Comparison of ENCODE assay signal across 19 cellular contexts in genomic region chr7:30717181-30717580, GRCh38. TPM values are rescaled to one million over a fixed set of nuclear protein-coding genes. Genes with fewer than 3 reads are reported as not detected.
DNase-seq lines count a peak whose midpoint lies in the region; ATAC-seq, FAIRE-seq and TF ChIP-seq lines count a peak whose summit lies in the region.
"Had no signal": no experiment of that assay in that cellular context is flagged by ENCODE, and none has a peak within 500 bp of the region (broad histone marks: within the 10 kb centered on the region; RNA-seq: fewer than 3 reads in every experiment).

No MANE protein-coding gene starts in this region.

- peaks cover 29% of the 10 kb centered on the region for H3K9me3 Mint-ChIP-seq in MCF 10A (ENCODE audit: unreplicated experiment)

- intact Hi-C loops in MCF 10A (cut with micrococcal nuclease), result no loop called here
- intact Hi-C loops in breast epithelium (cut with DNase I; ENCODE audit: low total_unique reads), result no loop called here
- intact Hi-C loops in Panc1 (cut with micrococcal nuclease; ENCODE audit: unreplicated experiment), result no loop called here

- DNase-seq in MCF 10A (ENCODE audit: unreplicated experiment), result peak; percentile 42
- DNase-seq in breast epithelium (ENCODE audit: low spot score in 2 of 2), result no peak
- peak; percentile 30 for DNase-seq in Panc1 (ENCODE audit: low read depth, low spot score)
- DNase-seq in fibroblast of pulmonary artery (ENCODE audit: low read depth), result peak; percentile 8
- DNase-seq in RCC 7860 (ENCODE audit: low spot score), result no peak
- DNase-seq in stimulated activated CD4-positive, alpha-beta T cell treated with anti-CD3 and anti-CD28 coated beads, Interleukin-4, amount 100 ng/mL, for 1 hour, result no peak
- no peak for DNase-seq in erythroblast (lab: John Stamatoyannopoulos, UW)
- DNase-seq: activated CD4-positive, alpha-beta T cell treated with anti-CD3 and anti-CD28 coated beads, Interleukin-2, amount 10 ng/mL, durations not matched to agents 24 days and 14 days; effector memory CD4-positive, alpha-beta T cell; heart right ventricle; IMR-90; NCI-H1694 treated with DMSO at 0.1 percent for 48 hours; occipital lobe; stimulated activated CD4-positive, alpha-beta T cell treated with anti-CD3 and anti-CD28 coated beads, Interleukin-12 subunit alpha, Interleukin-12 subunit beta, amount 100 ng/mL, for 4 hours had no signal

- CTCF ChIA-PET in MCF 10A (lab: Yijun Ruan, JAX) (interaction anchor here (0.5 to 1.3 kb wide), 3 partner anchors 12 to 266 kb away, joined by 4 to 7 read pairs (median 4); no protein-coding TSS in a partner anchor), Panc1 (lab: Charles Lee) (no interaction called here)

- H3K36me3 ChIP-seq in breast epithelium (no peaks in the 10 kb centered on the region), Panc1 (ENCODE audit: control insufficient read depth, insufficient read depth, low read length) (no peaks in the 10 kb centered on the region)
- H3K36me3 ChIP-seq: heart right ventricle, tibial nerve had no signal

- peaks cover under 1% of the 10 kb centered on the region for H3K27me3 Mint-ChIP-seq in MCF 10A (ENCODE audit: insufficient read depth, unreplicated experiment)
- H3K27me3 Mint-ChIP-seq: activated CD4-positive, alpha-beta T cell treated with anti-CD3 and anti-CD28 coated beads, Interleukin-2, amount 10 ng/mL, durations not matched to agents 24 days and 14 days had no signal

- peaks cover 6% of the 10 kb centered on the region for H3K36me3 Mint-ChIP-seq in MCF 10A (ENCODE audit: insufficient read depth, unreplicated experiment)

- no peak overlapping the region for H3K27ac ChIP-seq in breast epithelium
- H3K27ac ChIP-seq in Panc1 (ENCODE audit: low read length), result no peak overlapping the region
- H3K27ac ChIP-seq: heart right ventricle, tibial nerve had no signal

- H3K9me3 ChIP-seq in breast epithelium, result peaks cover 0 to 27% of the 10 kb centered on the region in 2 donors
- peaks cover 6% of the 10 kb centered on the region; the same call in 1 of the 2 replicates for H3K9me3 ChIP-seq in Panc1 (ENCODE audit: control insufficient read depth, insufficient read depth, low read depth, low read length)

- no peaks in the 10 kb centered on the region for H3K27me3 ChIP-seq in breast epithelium
- no peaks in the 10 kb centered on the region for H3K27me3 ChIP-seq in Panc1 (ENCODE audit: control insufficient read depth, insufficient read depth, low read length)
- H3K27me3 ChIP-seq: heart right ventricle, tibial nerve had no signal

- in situ Hi-C loops in Panc1 (cut with HindIII; ENCODE audit: low pct_unique_long_range_greater_than_20kb, low sequenced_read_pairs), result no loop called here

- peaks cover 6% of the 10 kb centered on the region for H3K4me1 Mint-ChIP-seq in MCF 10A (ENCODE audit: insufficient read depth, unreplicated experiment)
- H3K4me1 Mint-ChIP-seq: activated CD4-positive, alpha-beta T cell treated with anti-CD3 and anti-CD28 coated beads, Interleukin-2, amount 10 ng/mL, durations not matched to agents 24 days and 14 days had no signal

- H3K4me1 ChIP-seq in breast epithelium, result no peaks in the 10 kb centered on the region
- no peaks in the 10 kb centered on the region for H3K4me1 ChIP-seq in Panc1 (ENCODE audit: control insufficient read depth, insufficient read depth, low read length)
- H3K4me1 ChIP-seq: heart right ventricle, tibial nerve had no signal

- BruUV-seq in MCF 10A (replicated peaks; lab: Mats Ljungman, UMichigan), result no TSS peak
- BruUV-seq in Panc1 (replicated peaks; lab: Mats Ljungman, UMichigan), result no TSS peak

- TF ChIP-seq POLR2A in breast epithelium (IDR thresholded peaks at IDR 0.05) (no peak), erythroblast (IDR thresholded peaks at IDR 0.05; ENCODE audit: low read length) (no peak)

- H3K4me3 Mint-ChIP-seq in MCF 10A (ENCODE audit: unreplicated experiment), result no peak overlapping the region
- H3K4me3 Mint-ChIP-seq: activated CD4-positive, alpha-beta T cell treated with anti-CD3 and anti-CD28 coated beads, Interleukin-2, amount 10 ng/mL, durations not matched to agents 24 days and 14 days; activated T-helper 1 cell treated with anti-CD3 and anti-CD28 coated beads, Interleukin-12 subunit alpha, Interleukin-12 subunit beta, Interleukin-2, Interleukin-4 antibody, amounts not matched to agents 30 ng/mL and 10 ng/mL and 1 ng/mL, durations not matched to agents 14 hours and 24 hours and 36 hours had no signal

- POLR2A ChIA-PET in MCF 10A (lab: Yijun Ruan, JAX) (no interaction called here), Panc1 (lab: Charles Lee) (no interaction called here)

- H3K4me3 ChIP-seq in breast epithelium (no peak overlapping the region), Panc1 (ENCODE audit: low read depth in 2 of 2, low read length in 2 of 2) (no peak overlapping the region), fibroblast of pulmonary artery (replicated peaks; ENCODE audit: low read depth, low read length) (no peak overlapping the region)
- H3K4me3 ChIP-seq: heart right ventricle, lung, tibial nerve had no signal

- TF ChIP-seq CTCF in MCF 10A (IDR thresholded peaks at IDR 0.05; ENCODE audit: unreplicated experiment) (no peak), breast epithelium (IDR thresholded peaks at IDR 0.05) (no peak), Panc1 (IDR thresholded peaks at IDR 0.05) (no peak), fibroblast of pulmonary artery (IDR thresholded peaks at IDR 0.05; ENCODE audit: low read length, missing control alignments) (no peak)

- H3K27ac Mint-ChIP-seq in MCF 10A (ENCODE audit: low read depth, unreplicated experiment), result no peak overlapping the region
- H3K27ac Mint-ChIP-seq: activated CD4-positive, alpha-beta T cell treated with anti-CD3 and anti-CD28 coated beads, Interleukin-2, amount 10 ng/mL, durations not matched to agents 24 days and 14 days; activated T-helper 1 cell treated with anti-CD3 and anti-CD28 coated beads, Interleukin-12 subunit alpha, Interleukin-12 subunit beta, Interleukin-2, Interleukin-4 antibody, amounts not matched to agents 30 ng/mL and 10 ng/mL and 1 ng/mL, durations not matched to agents 14 hours and 24 hours and 36 hours had no signal

- ATAC-seq in Panc1, result peak; percentile 89
- ATAC-seq in HG02588 (IDR thresholded peaks at IDR 0.05; ENCODE audit: unreplicated experiment), result no peak

- no peak for FAIRE-seq in RCC 7860 (lab: Jason Lieb, UNC)

RNA-seq across cellular contexts. Expression of gene INMT, which starts 34.8 kb away (rescaled TPM):
- total RNA-seq in MCF 10A (2022) (not detected in 2 replicates), breast epithelium (10 to 100 TPM in 2 of 3 donors, 1 to 10 TPM in 1; 7.8 to 66.7 (median 26.2) TPM), Panc1 (2021; ENCODE audit: unreplicated experiment) (0.13 TPM)
- polyA plus RNA-seq in Panc1 (2012; ENCODE audit: insufficient read length), result not detected
- total RNA-seq: activated CD4-positive, alpha-beta T cell treated with anti-CD3 and anti-CD28 coated beads, Interleukin-2, amount 10 ng/mL, durations not matched to agents 24 days and 14 days had no signal

RNA-seq across cellular contexts. Expression of gene CRHR2, which starts 34.9 kb away (rescaled TPM):
- total RNA-seq in MCF 10A (2022) (not detected in 2 replicates), breast epithelium (under 1 TPM; under 0.01 to 0.16 (median 0.15) TPM), Panc1 (2021; ENCODE audit: unreplicated experiment) (not detected)
- not detected for polyA plus RNA-seq in Panc1 (2012; ENCODE audit: insufficient read length)
- total RNA-seq: activated CD4-positive, alpha-beta T cell treated with anti-CD3 and anti-CD28 coated beads, Interleukin-2, amount 10 ng/mL, durations not matched to agents 24 days and 14 days; activated T-helper 1 cell treated with anti-CD3 and anti-CD28 coated beads, Interleukin-12 subunit alpha, Interleukin-12 subunit beta, Interleukin-2, Interleukin-4 antibody, amounts not matched to agents 30 ng/mL and 10 ng/mL and 1 ng/mL, durations not matched to agents 14 hours and 24 hours and 36 hours; IMR-90 had no signal
- polyA plus RNA-seq: AG04450, IMR-90 had no signal

RNA-seq across cellular contexts. Expression of gene MINDY4, which starts 54.0 kb away (rescaled TPM):
- total RNA-seq in MCF 10A (2022) (9.2 and 12.4 TPM in 2 replicates), breast epithelium (10 to 100 TPM in 2 of 3 donors, 1 to 10 TPM in 1; 5.6 to 14.9 (median 13.8) TPM), Panc1 (2021; ENCODE audit: unreplicated experiment) (6.2 TPM)
- 5.6 TPM for polyA plus RNA-seq in Panc1 (2012; ENCODE audit: insufficient read length)

Comparison
In these comparisons a context has a peak if more than half of its experiments do, and no peak if none do; other contexts are left out.
1. DNase-seq: peak in MCF 10A (single experiment), Panc1 (single experiment) and fibroblast of pulmonary artery (single experiment); none in breast epithelium (0 of 2), RCC 7860 (single experiment), stimulated activated CD4-positive, alpha-beta T cell treated with anti-CD3 and anti-CD28 coated beads, Interleukin-4, amount 100 ng/mL, for 1 hour (single experiment) and erythroblast (0 of 2).